In genomic region chr10:5499493-5499800, GRCh38 we compare ENCODE assay signal across 24 cellular contexts. TPM values are rescaled to one million over a fixed set of nuclear protein-coding genes. Genes with fewer than 3 reads are reported as not detected.
A peak's percentile ranks its signal among the peaks of the same experiment; 100 is the strongest.
DNase-seq lines count a peak whose midpoint lies in the region; ATAC-seq, FAIRE-seq and TF ChIP-seq lines count a peak whose summit lies in the region.
"Had no signal": no experiment of that assay in that cellular context is flagged by ENCODE, and none has a peak within 500 bp of the region (broad histone marks: within the 10 kb centered on the region; RNA-seq: fewer than 3 reads in every experiment).

TSS of gene CALML5 (minus strand) at chr10:5499570. CDS start at chr10:5499438, 132 bp downstream.

- H2BK20ac ChIP-seq in IMR-90 (ENCODE audit: low read depth, low read length) = no peak within 1 kb of the TSS
- H2BK20ac ChIP-seq in H1 (ENCODE audit: low read length) = no peak within 1 kb of the TSS

- intact Hi-C loops in IMR-90 (cut with micrococcal nuclease) = no loop called here
- intact Hi-C loops in prostate gland (cut with DNase I) = no loop called here

- H2BK120ac ChIP-seq in IMR-90 (ENCODE audit: low read depth, low read length) (no peak within 1 kb of the TSS), H1 (replicated peaks; ENCODE audit: low read depth, low read length) (no peak within 1 kb of the TSS), mesendoderm (ENCODE audit: low read depth, low read length) (no peak within 1 kb of the TSS)

- H4K5ac ChIP-seq in IMR-90 (ENCODE audit: low read depth, low read length) (no peak within 1 kb of the TSS), H1 (ENCODE audit: insufficient read length, low read depth, low read length) (no peak within 1 kb of the TSS), mesendoderm (ENCODE audit: low read length) (no peak within 1 kb of the TSS)

- in situ Hi-C loops in IMR-90 (cut with MboI; ENCODE audit: low sequenced_read_pairs) = no loop called here

- TF ChIP-seq POLR2A in IMR-90 (IDR thresholded peaks at IDR 0.05; ENCODE audit: low read depth, low read length) (no peak), H1 (IDR thresholded peaks at IDR 0.05; ENCODE audit: control extremely low read depth in 1 of 2, low read depth in 2 of 2, low read length in 2 of 2) (no peak), prostate gland (IDR thresholded peaks at IDR 0.05) (no peak)

- ATAC-seq in IMR-90 (ENCODE audit: low read depth) (no peak), GM18907 (IDR thresholded peaks at IDR 0.05; ENCODE audit: unreplicated experiment) (no peak)
- ATAC-seq: HCT116, SK-N-SH treated with all-trans-retinoic acid at 6 μM for 48 hours had no signal

- TF ChIP-seq EP300 in H1 (IDR thresholded peaks at IDR 0.05; ENCODE audit: borderline replicate concordance in 1 of 2, low read depth in 2 of 2, low read length in 2 of 2) = no peak

- H3K18ac ChIP-seq in IMR-90 (ENCODE audit: low read depth, low read length) = no peak within 1 kb of the TSS
- no peak within 1 kb of the TSS for H3K18ac ChIP-seq in H1 (ENCODE audit: extremely low read depth, low read length)
- H3K18ac ChIP-seq in mesendoderm (ENCODE audit: low read length) = no peak within 1 kb of the TSS

- no peaks in the 10 kb centered on the region for H3F3A ChIP-seq in smooth muscle cell (ENCODE audit: low read depth)

- CTCF ChIA-PET in IMR-90 (lab: Yijun Ruan, JAX) (no interaction called here), H1 (lab: Charles Lee; ENCODE audit: partially characterized antibody) (interaction anchor here (0.8 to 4.7 kb wide), 12 partner anchors 11 to 130 kb away, joined by 3 to 28 read pairs (median 4); no protein-coding TSS in a partner anchor)

- H2BK12ac ChIP-seq in H1 (ENCODE audit: low read depth, low read length) = peak within 1 kb of the TSS; percentile 80; the same call in 1 of the 2 replicates

- POLR2A ChIA-PET in IMR-90 (lab: Charles Lee; ENCODE audit: unreplicated experiment) (no interaction called here), H1 (lab: Charles Lee; ENCODE audit: partially characterized antibody) (interaction anchor here (0.8 to 2.4 kb wide), 3 partner anchors 16 to 53 kb away, joined by 3 to 5 read pairs (median 3); no protein-coding TSS in a partner anchor)

- H2AFZ ChIP-seq in IMR-90 (replicated peaks; ENCODE audit: low read length, poor library complexity) (peak within 1 kb of the TSS; percentile 33), H1 (ENCODE audit: low read length) (no peak within 1 kb of the TSS), smooth muscle cell (ENCODE audit: low read depth) (no peak within 1 kb of the TSS)

- no peak for TF ChIP-seq RAD21 in IMR-90 (IDR thresholded peaks at IDR 0.05; ENCODE audit: low read length)
- no peak for TF ChIP-seq RAD21 in H1 (IDR thresholded peaks at IDR 0.05 in 1 of 2, conservative IDR thresholded peaks at IDR 0.05 in 1 of 2; ENCODE audit: low read depth in 2 of 2, low read length in 2 of 2)

- no TSS peak for BruUV-seq in IMR-90 (replicated peaks; lab: Mats Ljungman, UMichigan)

- no peak for FAIRE-seq in H1 (lab: Jason Lieb, UNC)
- FAIRE-seq: G401.6, GM19239 had no signal

- no peaks in the 10 kb centered on the region for H4K20me1 ChIP-seq in IMR-90 (ENCODE audit: insufficient read depth, low read length)
- H4K20me1 ChIP-seq in H1 (replicated peaks in 1 of 2; ENCODE audit: control insufficient read depth in 1 of 2, insufficient read depth in 2 of 2, low read length in 2 of 2) = peaks cover 0 to 3% of the 10 kb centered on the region in 2 experiments
- H4K20me1 ChIP-seq in smooth muscle cell (ENCODE audit: low read depth) = no peaks in the 10 kb centered on the region

- H3K9ac ChIP-seq in IMR-90 (ENCODE audit: low read depth, low read length) (no peak within 1 kb of the TSS), H1 (replicated peaks in 1 of 4; ENCODE audit: extremely low read depth in 1 of 4, low read depth in 3 of 4, low read length in 3 of 4) (no peak within 1 kb of the TSS), mesendoderm (ENCODE audit: low read length) (no peak within 1 kb of the TSS), smooth muscle cell (ENCODE audit: low read depth) (no peak within 1 kb of the TSS)

- dilution Hi-C loops in IMR-90 (cut with HindIII; ENCODE audit: low sequenced_read_pairs, unreplicated experiment) = no loop called here

- H2AK5ac ChIP-seq in IMR-90 (ENCODE audit: low read depth, low read length) (no peak within 1 kb of the TSS), H1 (ENCODE audit: low read depth, low read length) (no peak within 1 kb of the TSS), mesendoderm (ENCODE audit: low read length) (no peak within 1 kb of the TSS)

- H3K79me1 ChIP-seq in IMR-90 (ENCODE audit: low read depth in 1 of 2, low read length in 2 of 2) = no peaks in the 10 kb centered on the region
- no peaks in the 10 kb centered on the region for H3K79me1 ChIP-seq in H1 (ENCODE audit: low read depth, low read length)
- H3K79me1 ChIP-seq in mesendoderm (ENCODE audit: low read length) = no peaks in the 10 kb centered on the region

- H3K27ac ChIP-seq in IMR-90 (ENCODE audit: insufficient read depth, low read length) (no peak within 1 kb of the TSS), H1 (ENCODE audit: low read depth, low read length) (no peak within 1 kb of the TSS), mesendoderm (ENCODE audit: low read depth, low read length) (no peak within 1 kb of the TSS), smooth muscle cell (ENCODE audit: low read depth) (no peak within 1 kb of the TSS), prostate gland (no peak within 1 kb of the TSS)

- no peak for TF ChIP-seq CTCF in IMR-90 (conservative IDR thresholded peaks at IDR 0.05; ENCODE audit: low read depth, low read length)
- TF ChIP-seq CTCF in H1 (IDR thresholded peaks at IDR 0.05; ENCODE audit: control extremely low read depth in 1 of 3, insufficient read depth in 1 of 3, low read depth in 1 of 3, low read length in 3 of 3) = no peak
- TF ChIP-seq CTCF in smooth muscle cell (IDR thresholded peaks at IDR 0.05; ENCODE audit: borderline replicate concordance, insufficient read depth, poor library complexity, severe bottlenecking) = no peak
- TF ChIP-seq CTCF in prostate gland (IDR thresholded peaks at IDR 0.05) = no peak

- no CpG with 5 or more reads among the region's 8 CpGs for WGBS in IMR-90 (ENCODE audit: extremely low coverage in 2 of 2, insufficient read length in 1 of 2), 2 experiments
- 92% methylated on average over 8 of the region's 8 CpGs; no CpG with 5 or more reads in 1 of the 2 experiments for WGBS in H1 (ENCODE audit: extremely low coverage in 1 of 2, insufficient coverage in 1 of 2, insufficient read length in 1 of 2, insufficient replicate concordance in 2 of 2, low coverage in 1 of 2, low lambda C conversion rate in 2 of 2, missing lambda C conversion rate in 1 of 2), 2 experiments
- no CpG with 5 or more reads among the region's 8 CpGs for WGBS in mesendoderm (ENCODE audit: extremely low coverage, insufficient coverage, low lambda C conversion rate)
- 92% methylated on average over 8 of the region's 8 CpGs for WGBS in smooth muscle cell (ENCODE audit: low lambda C conversion rate)
- WGBS in prostate gland = 45% methylated on average over 8 of the region's 8 CpGs

- peaks cover 12% of the 10 kb centered on the region; the same call in 1 of the 2 replicates for H3K23me2 ChIP-seq in H1 (ENCODE audit: low read depth, low read length)

- H3K4me1 ChIP-seq in IMR-90 (ENCODE audit: control insufficient read depth, insufficient read depth, low read length) (no peaks in the 10 kb centered on the region), H1 (replicated peaks in 1 of 4; ENCODE audit: control insufficient read depth in 3 of 4, insufficient read depth in 4 of 4, low read length in 3 of 4) (peaks cover 0 to 3% (median 0%) of the 10 kb centered on the region in 4 experiments; a peak in 1 of 7 replicates), mesendoderm (ENCODE audit: control insufficient read depth, low read depth, low read length) (peaks cover 2% of the 10 kb centered on the region), smooth muscle cell (ENCODE audit: low read depth) (no peaks in the 10 kb centered on the region), prostate gland (replicated peaks) (peaks cover 20% of the 10 kb centered on the region)

- H3K27me3 ChIP-seq in IMR-90 (ENCODE audit: control insufficient read depth, insufficient read depth, low read length) (peaks cover 41% of the 10 kb centered on the region), H1 (replicated peaks in 1 of 4; ENCODE audit: control insufficient read depth in 3 of 4, extremely low read depth in 1 of 4, insufficient read depth in 3 of 4, low read length in 3 of 4) (no peaks in the 10 kb centered on the region), mesendoderm (ENCODE audit: insufficient read depth, low read length, poor library complexity) (no peaks in the 10 kb centered on the region), smooth muscle cell (ENCODE audit: low read depth) (no peaks in the 10 kb centered on the region), prostate gland (replicated peaks; ENCODE audit: insufficient read depth) (no peaks in the 10 kb centered on the region)

- H3K79me2 ChIP-seq in H1 (ENCODE audit: control insufficient read depth in 1 of 2, insufficient read depth in 2 of 2, low read length in 2 of 2) (no peaks in the 10 kb centered on the region), mesendoderm (ENCODE audit: control insufficient read depth, insufficient read depth, low read length) (no peaks in the 10 kb centered on the region), smooth muscle cell (ENCODE audit: low read depth) (no peaks in the 10 kb centered on the region)

- H2BK5ac ChIP-seq in IMR-90 (ENCODE audit: low read depth, low read length, poor library complexity, severe bottlenecking) = no peak within 1 kb of the TSS
- 0 out of 2 replicates have a peak within 1 kb of the TSS, but pooled peaks have one; percentile 66 for H2BK5ac ChIP-seq in H1 (ENCODE audit: low read depth, low read length)
- no peak within 1 kb of the TSS for H2BK5ac ChIP-seq in mesendoderm (ENCODE audit: low read length)

- H3K14ac ChIP-seq in IMR-90 (replicated peaks; ENCODE audit: low read depth, low read length) = no peak within 1 kb of the TSS
- no peak within 1 kb of the TSS for H3K14ac ChIP-seq in H1 (ENCODE audit: insufficient read length)

- H2AK9ac ChIP-seq in IMR-90 (replicated peaks; ENCODE audit: low read depth, low read length, poor library complexity) = peak within 1 kb of the TSS; percentile 16

- H4K91ac ChIP-seq in IMR-90 (ENCODE audit: insufficient read depth, low read depth, low read length) (no peak within 1 kb of the TSS), H1 (replicated peaks; ENCODE audit: insufficient read length, low read length) (peak within 1 kb of the TSS; percentile 85)

- H3K4me2 ChIP-seq in IMR-90 (ENCODE audit: low read depth, low read length) (no peak within 1 kb of the TSS), H1 (ENCODE audit: insufficient read depth in 1 of 2, low read depth in 2 of 2, low read length in 2 of 2) (no peak within 1 kb of the TSS), mesendoderm (ENCODE audit: low read length) (no peak within 1 kb of the TSS), smooth muscle cell (no peak within 1 kb of the TSS)

- no peak within 1 kb of the TSS for H3K23ac ChIP-seq in IMR-90 (ENCODE audit: low read depth, low read length)
- H3K23ac ChIP-seq in H1 (ENCODE audit: insufficient read length) = no peak within 1 kb of the TSS
- H3K23ac ChIP-seq in mesendoderm (ENCODE audit: low read length) = no peak within 1 kb of the TSS

- H3K4me3 ChIP-seq in IMR-90 (ENCODE audit: insufficient read depth, low read depth, low read length) (no peak within 1 kb of the TSS), H1 (ENCODE audit: extremely low read depth in 1 of 4, insufficient read depth in 2 of 4, low read depth in 3 of 4, low read length in 4 of 4) (no peak within 1 kb of the TSS), mesendoderm (ENCODE audit: low read length) (no peak within 1 kb of the TSS), smooth muscle cell (no peak within 1 kb of the TSS), prostate gland (no peak within 1 kb of the TSS)

- peaks cover 13% of the 10 kb centered on the region; the same call in 1 of the 2 replicates for H3K9me1 ChIP-seq in IMR-90 (ENCODE audit: insufficient read depth, low read length)

- H3K9me3 ChIP-seq in IMR-90 (ENCODE audit: control insufficient read depth, insufficient read depth, low read length) (no peaks in the 10 kb centered on the region), H1 (ENCODE audit: insufficient read depth in 2 of 2, low read depth in 1 of 2, low read length in 1 of 2) (no peaks in the 10 kb centered on the region), smooth muscle cell (replicated peaks; ENCODE audit: low read depth) (no peaks in the 10 kb centered on the region), prostate gland (no peaks in the 10 kb centered on the region)

- H4K8ac ChIP-seq in IMR-90 (ENCODE audit: low read depth in 2 of 2, low read length in 2 of 2) (no peak within 1 kb of the TSS), H1 (ENCODE audit: extremely low read depth, insufficient read depth, low read length) (no peak within 1 kb of the TSS), mesendoderm (ENCODE audit: low read depth, low read length) (no peak within 1 kb of the TSS)

- H3K56ac ChIP-seq in IMR-90 (ENCODE audit: extremely low read depth, insufficient read depth, low read length) = no peak within 1 kb of the TSS
- H3K56ac ChIP-seq in H1 (replicated peaks; ENCODE audit: insufficient read length, low read depth, low read length) = no peak within 1 kb of the TSS
- H3K56ac ChIP-seq in mesendoderm (ENCODE audit: low read length) = peak within 1 kb of the TSS; percentile 28

- H3K4ac ChIP-seq in IMR-90 (ENCODE audit: low read depth, low read length) (no peak within 1 kb of the TSS), H1 (replicated peaks; ENCODE audit: insufficient read length, low read depth, low read length) (no peak within 1 kb of the TSS), mesendoderm (ENCODE audit: low read depth, low read length) (no peak within 1 kb of the TSS)

- H2BK15ac ChIP-seq in IMR-90 (ENCODE audit: low read depth, low read length) = no peak within 1 kb of the TSS
- H2BK15ac ChIP-seq in H1 (ENCODE audit: low read length) = peak within 1 kb of the TSS; percentile 81; the same call in 1 of the 2 replicates
- no peak within 1 kb of the TSS for H2BK15ac ChIP-seq in mesendoderm (replicated peaks; ENCODE audit: low read depth)

- H3K36me3 ChIP-seq in IMR-90 (ENCODE audit: control insufficient read depth, insufficient read depth, low read length) = no peaks in the 10 kb centered on the region
- no peaks in the 10 kb centered on the region for H3K36me3 ChIP-seq in H1 (ENCODE audit: control insufficient read depth in 2 of 4, insufficient read depth in 4 of 4, low read length in 3 of 4)
- H3K36me3 ChIP-seq in mesendoderm (ENCODE audit: control insufficient read depth, insufficient read depth, low read length) = no peaks in the 10 kb centered on the region
- H3K36me3 ChIP-seq in smooth muscle cell (ENCODE audit: low read depth) = no peaks in the 10 kb centered on the region
- H3K36me3 ChIP-seq in prostate gland = no peaks in the 10 kb centered on the region

- DNase-seq in IMR-90 = no peak
- DNase-seq in H1 (ENCODE audit: low read depth in 1 of 2, low spot score in 2 of 2) = no peak
- DNase-seq in mesendoderm = no peak
- no peak for DNase-seq in smooth muscle cell (lab: John Stamatoyannopoulos, UW; ENCODE audit: unreplicated experiment)
- DNase-seq in NCI-H1694 (lab: John Stamatoyannopoulos, UW) = no peak
- DNase-seq in prostate gland (ENCODE audit: low spot score) = no peak
- DNase-seq in stimulated activated CD4-positive, alpha-beta T cell treated with anti-CD3 and anti-CD28 coated beads, Interleukin-4, amount 100 ng/mL, for 1 hour = no peak
- DNase-seq: ACHN, COR-L47, DMS 273 treated with DMSO at 0.1 percent for 48 hours, KG1, MV-4-11, NCI-H187, NCI-H2227 treated with DMSO at 0.1 percent for 48 hours, NCI-H510A treated with DMSO at 0.1 percent for 48 hours, NCI-H82, OCI-M1, SHP77 had no signal

RNA-seq across cellular contexts. Expression of gene CALML5, which starts in this region (rescaled TPM):
- total RNA-seq in IMR-90 (2012; rRNA removed) (not detected in 2 replicates), smooth muscle cell (15.1 and 24.3 TPM in 2 replicates), prostate gland (10 to 100 TPM in 1 of 2 donors, under 1 TPM in 1; 0.46 to 10.5 TPM)
- polyA plus RNA-seq in IMR-90 (2012; rRNA removed) (not detected in 2 replicates), H1 (2011; rRNA removed) (0.09 TPM in 1 of 2 replicates, not detected in the other), smooth muscle cell (16.5 and 18.1 TPM in 2 replicates)
- not detected in 2 replicates for polyA plus RNA-seq in IMR-90 (2012; cell fraction: cytosol; rRNA removed)
- polyA plus RNA-seq in IMR-90 (2012; cell fraction: nucleus; rRNA removed; ENCODE audit: low replicate concordance) = not detected in 2 replicates
- 0.38 TPM in 1 of 2 replicates, not detected in the other for total RNA-seq in H1 (2021; fragmentation: NEBNext Ultra II Directional; extraction: Animal tissue kit (Norgen Biotek cat#: 25700))
- polyA plus RNA-seq in H1 (2011; cell fraction: cytosol; rRNA removed) = not detected
- polyA plus RNA-seq in H1 (2011; cell fraction: nucleus; rRNA removed) = not detected
- not detected in 4 replicates for polyA plus RNA-seq in H1 (2012, experiment 1 of 2)
- not detected for polyA plus RNA-seq in H1 (2012, experiment 2 of 2)
- not detected for polyA plus RNA-seq in H1 (2013, experiment 1 of 2)
- not detected for polyA plus RNA-seq in H1 (2013, experiment 2 of 2)
- polyA minus RNA-seq in H1 (2011; rRNA and poly(A)+ RNA removed) = not detected in 2 replicates
- polyA minus RNA-seq in H1 (2011; cell fraction: cytosol; rRNA and poly(A)+ RNA removed) = not detected
- polyA minus RNA-seq in H1 (2011; cell fraction: nucleus; rRNA and poly(A)+ RNA removed) = not detected
- not detected for polyA plus RNA-seq in mesendoderm (2013, experiment 1 of 2)
- polyA plus RNA-seq in mesendoderm (2013, experiment 2 of 2) = not detected
- polyA plus RNA-seq: CD14-positive monocyte had no signal

Comparison
In these comparisons a context has a peak if more than half of its experiments do, and no peak if none do; other contexts are left out.
1. RNA of gene CALML5 (polyA plus RNA-seq): 16.5 to 18.1 TPM in smooth muscle cell; 0.09 TPM in H1 and not detected in IMR-90; every median in the first group is over 10 times any median in the second.